11 cellular contexts compared by ENCODE assay signal in the genomic region with DNA sequence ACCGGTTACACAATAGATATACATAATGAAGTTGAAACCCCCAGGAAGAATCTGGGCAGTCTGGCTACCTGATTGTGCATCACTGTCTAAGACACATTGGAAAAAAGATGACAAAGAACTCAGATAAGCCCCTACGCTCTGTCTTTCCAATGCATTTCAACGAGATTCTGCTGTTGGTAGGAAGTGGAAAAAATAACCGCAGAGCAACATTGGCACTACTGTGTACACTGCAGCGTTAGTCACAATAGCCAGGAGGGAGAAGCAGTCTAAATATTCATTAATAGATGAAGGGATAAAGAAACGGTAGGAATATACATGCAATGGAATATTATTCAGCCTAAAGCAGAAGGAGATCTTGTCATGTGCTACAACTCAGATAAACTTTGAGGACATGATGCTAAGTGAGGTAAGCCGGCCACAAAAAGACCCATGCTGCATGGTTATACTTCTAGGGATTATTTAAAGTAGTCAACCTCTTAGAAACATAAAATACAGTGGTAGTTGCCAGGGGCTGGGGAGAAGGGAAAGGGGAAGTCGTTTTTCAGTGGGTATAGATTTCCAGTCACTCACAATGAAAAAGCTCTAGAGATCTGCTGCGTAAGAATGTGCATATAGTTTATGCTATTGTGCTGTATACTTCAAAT. TPM values are rescaled to one million over a fixed set of nuclear protein-coding genes. Genes with fewer than 3 reads are reported as not detected.
DNase-seq lines count a peak whose midpoint lies in the region; ATAC-seq and TF ChIP-seq lines count a peak whose summit lies in the region.
"Had no signal": no experiment of that assay in that cellular context is flagged by ENCODE, and none has a peak within 500 bp of the region (broad histone marks: within the 10 kb centered on the region; RNA-seq: fewer than 3 reads in every experiment).

No MANE protein-coding gene starts in this region.

- H3K27ac Mint-ChIP-seq in activated naive CD4-positive, alpha-beta T cell treated with anti-CD3 and anti-CD28 coated beads for 36 hours, result peak overlapping the region; percentile 98
- H3K27ac Mint-ChIP-seq in activated naive CD8-positive, alpha-beta T cell treated with anti-CD3 and anti-CD28 coated beads for 36 hours, result peak overlapping the region; percentile 81

- intact Hi-C loops in activated naive CD4-positive, alpha-beta T cell treated with anti-CD3 and anti-CD28 coated beads for 36 hours (cut with micrococcal nuclease), result loop anchor here (1.0 kb wide), 1 partner anchor 32 kb away; no protein-coding TSS in a partner anchor
- intact Hi-C loops in ovary (cut with DNase I), result no loop called here

- 76 to 81% (median 79%) methylated on average over 9 of the region's 9 CpGs for WGBS in ovary, 3 donors

- no peak for TF ChIP-seq EP300 in ovary (IDR thresholded peaks at IDR 0.05)

- H3K27ac ChIP-seq in ovary, result no peak overlapping the region

- peaks cover 7% of the 10 kb centered on the region for H3K36me3 Mint-ChIP-seq in activated naive CD4-positive, alpha-beta T cell treated with anti-CD3 and anti-CD28 coated beads for 36 hours (ENCODE audit: low read depth)
- peaks cover 22% of the 10 kb centered on the region for H3K36me3 Mint-ChIP-seq in activated naive CD8-positive, alpha-beta T cell treated with anti-CD3 and anti-CD28 coated beads for 36 hours

- peak; percentile 30 for DNase-seq in activated naive CD4-positive, alpha-beta T cell treated with anti-CD3 and anti-CD28 coated beads for 36 hours
- DNase-seq in activated naive CD4-positive, alpha-beta T cell treated with anti-CD3 and anti-CD28 coated beads, Interleukin-2, amount 50 U/mL, for 16 hours, result no peak
- DNase-seq in MV-4-11 (lab: John Stamatoyannopoulos, UW), result peak; percentile 88
- DNase-seq in activated naive CD8-positive, alpha-beta T cell treated with anti-CD3 and anti-CD28 coated beads for 36 hours, result peak; percentile 18
- no peak for DNase-seq in stimulated activated naive CD8-positive, alpha-beta T cell treated with anti-CD3 and anti-CD28 coated beads, Interleukin-15, Interleukin-2, amounts not matched to agents 100 U/mL and 50 U/mL, for 24 hours
- DNase-seq in ecto neural progenitor cell (ENCODE audit: low spot score), result no peak
- no peak for DNase-seq in ovary
- DNase-seq: hippocampal formation, stomach had no signal

- peak; percentile 84 for ATAC-seq in stimulated activated naive CD8-positive, alpha-beta T cell treated with anti-CD3 and anti-CD28 coated beads, Interleukin-15, Interleukin-2, amounts not matched to agents 100 U/mL and 50 U/mL, for 24 hours
- no peak for ATAC-seq in GM21529 (IDR thresholded peaks at IDR 0.05; ENCODE audit: unreplicated experiment)
- ATAC-seq: Panc1 had no signal

- H3K27me3 Mint-ChIP-seq in activated naive CD4-positive, alpha-beta T cell treated with anti-CD3 and anti-CD28 coated beads for 36 hours (ENCODE audit: low read depth), result no peaks in the 10 kb centered on the region
- H3K27me3 Mint-ChIP-seq in activated naive CD8-positive, alpha-beta T cell treated with anti-CD3 and anti-CD28 coated beads for 36 hours, result no peaks in the 10 kb centered on the region

- CTCF ChIA-PET in activated naive CD4-positive, alpha-beta T cell treated with anti-CD3 and anti-CD28 coated beads for 36 hours (lab: Charles Lee), result interaction anchor here (1.4 kb wide), 1 partner anchor 53 kb away, joined by 3 read pairs; no protein-coding TSS in a partner anchor

- H3K36me3 ChIP-seq in ovary, result no peaks in the 10 kb centered on the region
- H3K36me3 ChIP-seq: stomach had no signal

- H3K4me3 ChIP-seq in ovary, result no peak overlapping the region
- H3K4me3 ChIP-seq: stomach had no signal

- peak overlapping the region; percentile 77 for H3K4me3 Mint-ChIP-seq in activated naive CD4-positive, alpha-beta T cell treated with anti-CD3 and anti-CD28 coated beads for 36 hours
- H3K4me3 Mint-ChIP-seq in activated naive CD8-positive, alpha-beta T cell treated with anti-CD3 and anti-CD28 coated beads for 36 hours, result peak overlapping the region; percentile 75

- H3K27me3 ChIP-seq in ovary, result no peaks in the 10 kb centered on the region
- H3K27me3 ChIP-seq: stomach had no signal

- peaks cover 85% of the 10 kb centered on the region for H3K4me1 Mint-ChIP-seq in activated naive CD4-positive, alpha-beta T cell treated with anti-CD3 and anti-CD28 coated beads for 36 hours (ENCODE audit: low read depth)
- H3K4me1 Mint-ChIP-seq in activated naive CD8-positive, alpha-beta T cell treated with anti-CD3 and anti-CD28 coated beads for 36 hours, result peaks cover 77% of the 10 kb centered on the region

- TF ChIP-seq CTCF in ovary (IDR thresholded peaks at IDR 0.05), result no peak

- H3K9me3 Mint-ChIP-seq in activated naive CD4-positive, alpha-beta T cell treated with anti-CD3 and anti-CD28 coated beads for 36 hours, result no peaks in the 10 kb centered on the region
- H3K9me3 Mint-ChIP-seq in activated naive CD8-positive, alpha-beta T cell treated with anti-CD3 and anti-CD28 coated beads for 36 hours, result peaks cover 5% of the 10 kb centered on the region

- H3K4me1 ChIP-seq in ovary (ENCODE audit: insufficient read depth), result peaks cover 4% of the 10 kb centered on the region

- no peak for TF ChIP-seq POLR2A in ovary (IDR thresholded peaks at IDR 0.05)

- H3K9me3 ChIP-seq in ovary, result no peaks in the 10 kb centered on the region

RNA-seq across cellular contexts. Expression of a gene that starts 40.3 kb away (rescaled TPM):
- 100 to 1,000 TPM; 129 to 137 TPM for total RNA-seq in activated naive CD4-positive, alpha-beta T cell treated with anti-CD3 and anti-CD28 coated beads for 36 hours
- total RNA-seq in activated naive CD8-positive, alpha-beta T cell treated with anti-CD3 and anti-CD28 coated beads for 36 hours, result 10 to 100 TPM; 68.0 to 74.4 TPM
- total RNA-seq in ovary, result 10 to 100 TPM; 17.6 to 48.9 (median 28.0) TPM
- polyA plus RNA-seq in ovary, result 10 to 100 TPM in 1 of 2 donors, 1 to 10 TPM in 1; 8.9 to 33.8 TPM

Comparison
In these comparisons a context has a peak if more than half of its experiments do, and no peak if none do; other contexts are left out.
1. DNase-seq: peak in activated naive CD4-positive, alpha-beta T cell treated with anti-CD3 and anti-CD28 coated beads for 36 hours (single experiment), MV-4-11 (single experiment) and activated naive CD8-positive, alpha-beta T cell treated with anti-CD3 and anti-CD28 coated beads for 36 hours (single experiment); none in activated naive CD4-positive, alpha-beta T cell treated with anti-CD3 and anti-CD28 coated beads, Interleukin-2, amount 50 U/mL, for 16 hours (single experiment), stimulated activated naive CD8-positive, alpha-beta T cell treated with anti-CD3 and anti-CD28 coated beads, Interleukin-15, Interleukin-2, amounts not matched to agents 100 U/mL and 50 U/mL, for 24 hours (single experiment), ecto neural progenitor cell (single experiment) and ovary (0 of 5).